ENCODE assay signal across 23 cellular contexts in the genomic region with DNA sequence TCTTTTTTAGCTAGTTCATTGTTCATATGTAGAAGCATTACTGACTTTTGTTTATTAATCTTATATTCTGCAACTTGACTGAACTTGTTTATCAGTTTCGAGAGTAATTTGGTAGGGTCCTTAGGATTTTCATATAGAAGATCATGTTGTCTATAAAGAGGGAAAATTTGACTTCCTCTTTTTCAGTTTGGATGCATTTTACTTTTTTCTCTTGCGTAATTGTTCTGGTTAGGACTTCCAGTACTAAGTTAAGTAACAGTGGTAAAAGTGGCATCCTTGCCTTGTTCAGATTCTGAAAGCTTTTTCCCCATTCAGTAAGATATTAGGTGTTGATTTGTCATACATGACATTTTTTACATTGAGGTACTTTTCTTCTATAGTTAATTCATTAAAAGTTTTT.
"Had no signal": no experiment of that assay in that cellular context is flagged by ENCODE, and none has a peak within 500 bp of the region (broad histone marks: within the 10 kb centered on the region; RNA-seq: fewer than 3 reads in every experiment).

No MANE protein-coding gene starts in this region.

- H3K4me3 ChIP-seq: gastrocnemius medialis, right lobe of liver, tibial nerve had no signal

- H3K9me3 Mint-ChIP-seq: activated naive CD8-positive, alpha-beta T cell treated with anti-CD3 and anti-CD28 coated beads, Interleukin-2, amount 10 ng/mL, durations not matched to agents 7 days and 5 days; nephron had no signal

- H3K36me3 Mint-ChIP-seq: activated naive CD8-positive, alpha-beta T cell treated with anti-CD3 and anti-CD28 coated beads, Interleukin-2, amount 10 ng/mL, durations not matched to agents 7 days and 5 days had no signal

- H3K4me1 ChIP-seq: gastrocnemius medialis, right lobe of liver, tibial nerve had no signal

- ATAC-seq: activated CD4-positive, CD25-positive, alpha-beta regulatory T cell treated with anti-CD3 and anti-CD28 coated beads, Interleukin-2, amount 50 U/mL, for 24 hours; effector memory CD8-positive, alpha-beta T cell; gastrocnemius medialis; left cardiac atrium; left ventricle myocardium superior; right lobe of liver had no signal

- DNase-seq: activated CD4-positive, alpha-beta T cell treated with anti-CD3 and anti-CD28 coated beads for 48 hours; activated CD4-positive, alpha-beta T cell treated with anti-CD3 and anti-CD28 coated beads, Interleukin-2, amount 50 U/mL, for 48 hours; activated CD8-positive, alpha-beta memory T cell treated with anti-CD3 and anti-CD28 coated beads for 24 hours; activated effector memory CD4-positive, alpha-beta T cell treated with Interleukin-2 at 50 U/mL for 16 hours; activated naive CD4-positive, alpha-beta T cell treated with anti-CD3 and anti-CD28 coated beads for 36 hours; activated naive CD8-positive, alpha-beta T cell treated with anti-CD3 and anti-CD28 coated beads, Interleukin-2, amount 10 ng/mL, durations not matched to agents 7 days and 5 days; amygdala; caudate nucleus; cortex of kidney; effector memory CD8-positive, alpha-beta T cell; erythroblast; gastrocnemius medialis; glutamatergic neuron; hippocampal formation; left cardiac atrium; left ventricle myocardium superior; right lobe of liver; stimulated activated CD4-positive, alpha-beta T cell treated with anti-CD3 and anti-CD28 coated beads, Interleukin-2, amount 100 ng/mL, for 48 hours; stimulated activated naive CD4-positive, alpha-beta T cell treated with Interleukin-2 at 50 U/mL for 16 hours; WERI-Rb-1 had no signal

- H3K27me3 Mint-ChIP-seq: activated naive CD8-positive, alpha-beta T cell treated with anti-CD3 and anti-CD28 coated beads, Interleukin-2, amount 10 ng/mL, durations not matched to agents 7 days and 5 days; effector memory CD8-positive, alpha-beta T cell had no signal

- H3K36me3 ChIP-seq: gastrocnemius medialis, right lobe of liver, tibial nerve, WERI-Rb-1 had no signal

- H3K27me3 ChIP-seq: gastrocnemius medialis, right lobe of liver, tibial nerve had no signal

- H3K4me1 Mint-ChIP-seq: activated naive CD8-positive, alpha-beta T cell treated with anti-CD3 and anti-CD28 coated beads, Interleukin-2, amount 10 ng/mL, durations not matched to agents 7 days and 5 days; nephron had no signal

- H3K27ac Mint-ChIP-seq: activated naive CD4-positive, alpha-beta T cell treated with anti-CD3 and anti-CD28 coated beads for 36 hours; activated naive CD8-positive, alpha-beta T cell treated with anti-CD3 and anti-CD28 coated beads, Interleukin-2, amount 10 ng/mL, durations not matched to agents 7 days and 5 days; effector memory CD8-positive, alpha-beta T cell; nephron had no signal

- H3K4me3 Mint-ChIP-seq: activated naive CD4-positive, alpha-beta T cell treated with anti-CD3 and anti-CD28 coated beads for 36 hours; activated naive CD8-positive, alpha-beta T cell treated with anti-CD3 and anti-CD28 coated beads, Interleukin-2, amount 10 ng/mL, durations not matched to agents 7 days and 5 days; effector memory CD8-positive, alpha-beta T cell; nephron had no signal

- H3K27ac ChIP-seq: gastrocnemius medialis, right lobe of liver, tibial nerve, WERI-Rb-1 had no signal

- H3K9me3 ChIP-seq: gastrocnemius medialis, right lobe of liver, tibial nerve had no signal
